ENCODE assay signal across 15 cellular contexts in the genomic region with DNA sequence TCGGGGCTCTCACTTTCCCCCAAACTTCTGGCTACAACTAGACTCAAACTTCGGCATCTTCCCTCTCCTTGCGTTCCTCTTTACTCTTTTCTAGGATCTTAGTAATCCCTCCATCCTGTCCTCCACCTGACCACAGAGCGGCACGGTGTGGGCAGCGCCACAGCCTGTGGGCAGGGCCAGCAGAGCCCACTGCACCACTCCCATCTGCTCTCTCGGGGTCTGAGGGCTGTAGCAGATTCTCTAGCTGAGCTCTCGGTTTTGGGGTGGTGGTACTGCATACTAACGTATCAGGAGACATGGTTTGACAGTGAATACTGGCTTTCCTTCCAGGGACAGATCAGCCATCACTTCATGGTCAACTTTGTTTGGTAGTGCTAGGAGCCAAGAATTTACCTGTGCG. TPM values are rescaled to one million over a fixed set of nuclear protein-coding genes. Genes with fewer than 3 reads are reported as not detected.
A peak's percentile ranks its signal among the peaks of the same experiment; 100 is the strongest.
DNase-seq lines count a peak whose midpoint lies in the region; ATAC-seq and TF ChIP-seq lines count a peak whose summit lies in the region.
"Had no signal": no experiment of that assay in that cellular context is flagged by ENCODE, and none has a peak within 500 bp of the region (broad histone marks: within the 10 kb centered on the region; RNA-seq: fewer than 3 reads in every experiment).

No MANE protein-coding gene starts in this region.

- POLR2A ChIA-PET in T-cell (lab: Charles Lee): interaction anchor here in 1 of 2 donors (0.7 kb wide), 1 partner anchor 40 kb away, joined by 3 read pairs; no protein-coding TSS in a partner anchor

- no peak for DNase-seq in activated naive CD4-positive, alpha-beta T cell treated with anti-CD3 and anti-CD28 coated beads, Interleukin-2, amount 50 U/mL, for 72 hours (ENCODE audit: low spot score in 2 of 2)
- no peak for DNase-seq in activated naive CD4-positive, alpha-beta T cell treated with anti-CD3 and anti-CD28 coated beads for 36 hours
- DNase-seq in T-cell (no peak), endothelial cell (ENCODE audit: low spot score) (no peak)
- DNase-seq: activated CD8-positive, alpha-beta memory T cell treated with anti-CD3 and anti-CD28 coated beads, Interleukin-2, amount 50 U/mL, for 48 hours; amniotic stem cell; DMS 273 treated with DMSO at 0.1 percent for 48 hours; foreskin keratinocyte; GF-D8; lower lobe of right lung; retina had no signal

- intact Hi-C loops in activated naive CD4-positive, alpha-beta T cell treated with anti-CD3 and anti-CD28 coated beads for 36 hours (cut with micrococcal nuclease): no loop called here

- no peaks in the 10 kb centered on the region for H3K9me3 Mint-ChIP-seq in activated naive CD4-positive, alpha-beta T cell treated with anti-CD3 and anti-CD28 coated beads, Interleukin-2, amount 50 U/mL, for 72 hours
- no peaks in the 10 kb centered on the region for H3K9me3 Mint-ChIP-seq in activated naive CD4-positive, alpha-beta T cell treated with anti-CD3 and anti-CD28 coated beads for 36 hours
- H3K9me3 Mint-ChIP-seq in T-cell: no peaks in the 10 kb centered on the region
- H3K9me3 Mint-ChIP-seq in endothelial cell (ENCODE audit: unreplicated experiment): no peaks in the 10 kb centered on the region
- H3K9me3 Mint-ChIP-seq in stimulated activated memory B cell treated with anti-CD40 and anti-IgM and Interleukin-4, amounts not matched to agents 10 μg/mL and 1 μg/mL and 100 μg/mL, for 72 hours: no peaks in the 10 kb centered on the region

- ATAC-seq in activated naive CD4-positive, alpha-beta T cell treated with anti-CD3 and anti-CD28 coated beads, Interleukin-2, amount 50 U/mL, for 72 hours: no peak
- ATAC-seq in T-cell (replicated peaks in 1 of 4) (no peak), GM21737 (IDR thresholded peaks at IDR 0.05; ENCODE audit: unreplicated experiment) (no peak), HG03342 (IDR thresholded peaks at IDR 0.05; ENCODE audit: unreplicated experiment) (no peak), HG03457 (IDR thresholded peaks at IDR 0.05; ENCODE audit: unreplicated experiment) (no peak)
- no peak for ATAC-seq in stimulated activated memory B cell treated with anti-CD40 and anti-IgM and Interleukin-4, amounts not matched to agents 10 μg/mL and 1 μg/mL and 100 μg/mL, for 72 hours
- ATAC-seq: foreskin keratinocyte had no signal

- H3K27me3 Mint-ChIP-seq in activated naive CD4-positive, alpha-beta T cell treated with anti-CD3 and anti-CD28 coated beads for 36 hours (ENCODE audit: low read depth): no peaks in the 10 kb centered on the region
- H3K27me3 Mint-ChIP-seq in T-cell (no peaks in the 10 kb centered on the region), endothelial cell (ENCODE audit: unreplicated experiment) (peaks cover 11% of the 10 kb centered on the region)
- H3K27me3 Mint-ChIP-seq in stimulated activated memory B cell treated with anti-CD40 and anti-IgM and Interleukin-4, amounts not matched to agents 10 μg/mL and 1 μg/mL and 100 μg/mL, for 72 hours: no peaks in the 10 kb centered on the region

- no peak overlapping the region for H3K4me3 Mint-ChIP-seq in activated naive CD4-positive, alpha-beta T cell treated with anti-CD3 and anti-CD28 coated beads for 36 hours
- H3K4me3 Mint-ChIP-seq in T-cell: no peak overlapping the region
- H3K4me3 Mint-ChIP-seq in endothelial cell (ENCODE audit: unreplicated experiment): no peak overlapping the region
- H3K4me3 Mint-ChIP-seq in stimulated activated memory B cell treated with anti-CD40 and anti-IgM and Interleukin-4, amounts not matched to agents 10 μg/mL and 1 μg/mL and 100 μg/mL, for 72 hours: no peak overlapping the region

- no peak for TF ChIP-seq CTCF in endothelial cell (IDR thresholded peaks at IDR 0.05; ENCODE audit: unreplicated experiment)

- CTCF ChIA-PET in activated naive CD4-positive, alpha-beta T cell treated with anti-CD3 and anti-CD28 coated beads for 36 hours (lab: Charles Lee): no interaction called here
- CTCF ChIA-PET in T-cell (lab: Charles Lee): no interaction called here

- peaks cover 10 to 12% of the 10 kb centered on the region in 2 donors for H3K36me3 Mint-ChIP-seq in activated naive CD4-positive, alpha-beta T cell treated with anti-CD3 and anti-CD28 coated beads, Interleukin-2, amount 50 U/mL, for 72 hours
- peaks cover 46% of the 10 kb centered on the region for H3K36me3 Mint-ChIP-seq in activated naive CD4-positive, alpha-beta T cell treated with anti-CD3 and anti-CD28 coated beads for 36 hours (ENCODE audit: low read depth)
- peaks cover 44% of the 10 kb centered on the region for H3K36me3 Mint-ChIP-seq in T-cell
- peaks cover 13% of the 10 kb centered on the region for H3K36me3 Mint-ChIP-seq in endothelial cell (ENCODE audit: low read depth, unreplicated experiment)
- H3K36me3 Mint-ChIP-seq in stimulated activated memory B cell treated with anti-CD40 and anti-IgM and Interleukin-4, amounts not matched to agents 10 μg/mL and 1 μg/mL and 100 μg/mL, for 72 hours: peaks cover 35% of the 10 kb centered on the region

- H3K4me1 Mint-ChIP-seq in activated naive CD4-positive, alpha-beta T cell treated with anti-CD3 and anti-CD28 coated beads for 36 hours (ENCODE audit: low read depth): no peaks in the 10 kb centered on the region
- peaks cover 0 to 4% (median 0%) of the 10 kb centered on the region in 3 donors for H3K4me1 Mint-ChIP-seq in T-cell
- no peaks in the 10 kb centered on the region for H3K4me1 Mint-ChIP-seq in endothelial cell (ENCODE audit: unreplicated experiment)
- H3K4me1 Mint-ChIP-seq in stimulated activated memory B cell treated with anti-CD40 and anti-IgM and Interleukin-4, amounts not matched to agents 10 μg/mL and 1 μg/mL and 100 μg/mL, for 72 hours: peaks cover 5% of the 10 kb centered on the region

- H3K27ac Mint-ChIP-seq in activated naive CD4-positive, alpha-beta T cell treated with anti-CD3 and anti-CD28 coated beads, Interleukin-2, amount 50 U/mL, for 72 hours: peak overlapping the region; percentile 50 to 91
- no peak overlapping the region for H3K27ac Mint-ChIP-seq in activated naive CD4-positive, alpha-beta T cell treated with anti-CD3 and anti-CD28 coated beads for 36 hours
- peak overlapping the region; percentile 4 to 71 for H3K27ac Mint-ChIP-seq in T-cell
- H3K27ac Mint-ChIP-seq in endothelial cell (ENCODE audit: unreplicated experiment): peak overlapping the region; percentile 50
- peak overlapping the region; percentile 65 for H3K27ac Mint-ChIP-seq in stimulated activated memory B cell treated with anti-CD40 and anti-IgM and Interleukin-4, amounts not matched to agents 10 μg/mL and 1 μg/mL and 100 μg/mL, for 72 hours

RNA-seq across cellular contexts. Expression of a gene that starts 57.4 kb away (rescaled TPM):
- total RNA-seq in activated naive CD4-positive, alpha-beta T cell treated with anti-CD3 and anti-CD28 coated beads, Interleukin-2, amount 50 U/mL, for 72 hours: 100 to 1,000 TPM; 187 to 207 TPM
- total RNA-seq in activated naive CD4-positive, alpha-beta T cell treated with anti-CD3 and anti-CD28 coated beads for 36 hours: 100 to 1,000 TPM; 229 to 230 TPM
- total RNA-seq in T-cell (100 to 1,000 TPM; 176 to 286 (median 272) TPM), endothelial cell (ENCODE audit: unreplicated experiment) (125 TPM)
